In the genomic region with DNA sequence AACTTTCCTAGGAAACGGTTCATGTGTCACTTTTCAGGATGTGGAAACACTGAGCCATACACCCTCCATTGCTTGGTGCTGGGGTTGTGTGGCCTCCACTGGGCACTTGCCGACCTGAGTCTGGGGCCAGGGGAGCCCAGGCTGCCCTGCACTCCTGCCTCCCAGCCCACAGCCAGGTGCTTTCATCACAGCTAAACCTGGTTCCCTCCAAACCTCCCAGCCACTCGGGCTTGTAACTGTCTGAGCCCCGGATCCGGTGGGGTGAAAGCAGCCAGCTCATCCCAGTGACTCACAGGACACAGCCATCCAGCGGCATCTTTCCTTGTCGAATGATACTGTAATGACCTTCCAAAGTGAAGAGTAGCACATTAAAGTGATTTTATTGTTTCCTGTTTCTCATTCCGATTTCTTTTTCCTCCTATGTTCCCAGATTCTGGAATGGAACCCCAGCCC, we compare ENCODE assay signal across 11 cellular contexts. TPM values are rescaled to one million over a fixed set of nuclear protein-coding genes. Genes with fewer than 3 reads are reported as not detected.
DNase-seq lines count a peak whose midpoint lies in the region; TF ChIP-seq lines count a peak whose summit lies in the region.
"Had no signal": no experiment of that assay in that cellular context is flagged by ENCODE, and none has a peak within 500 bp of the region (broad histone marks: within the 10 kb centered on the region; RNA-seq: fewer than 3 reads in every experiment).

No MANE protein-coding gene starts in this region.

- no peaks in the 10 kb centered on the region for H3K27me3 ChIP-seq in CD8-positive, alpha-beta memory T cell (ENCODE audit: insufficient read depth, low read length, poor library complexity, severe bottlenecking)
- H3K27me3 ChIP-seq in MM.1S (replicated peaks; ENCODE audit: insufficient read depth, low read length) = no peaks in the 10 kb centered on the region
- H3K27me3 ChIP-seq: transverse colon had no signal

- peaks cover 7 to 16% (median 11%) of the 10 kb centered on the region in 3 donors for H3K4me1 Mint-ChIP-seq in IgD-negative memory B cell
- peaks cover 16 to 27% (median 27%) of the 10 kb centered on the region in 3 donors for H3K4me1 Mint-ChIP-seq in CD8-positive, alpha-beta memory T cell

- no peaks in the 10 kb centered on the region for H3K9me3 Mint-ChIP-seq in IgD-negative memory B cell
- no peaks in the 10 kb centered on the region for H3K9me3 Mint-ChIP-seq in CD8-positive, alpha-beta memory T cell
- H3K9me3 Mint-ChIP-seq: dendritic cell treated with granulocyte-macrophage colony-stimulating factor and Interleukin-4, amounts not matched to agents 40 ng/mL and 50 ng/mL, for 4 days had no signal

- H3K9ac ChIP-seq in MM.1S (ENCODE audit: low read length) = no peak overlapping the region

- CTCF ChIA-PET in CD8-positive, alpha-beta memory T cell (lab: Charles Lee) = no interaction called here

- no peaks in the 10 kb centered on the region for H3K27me3 Mint-ChIP-seq in IgD-negative memory B cell
- peaks cover 0 to 1% of the 10 kb centered on the region in 2 donors for H3K27me3 Mint-ChIP-seq in CD8-positive, alpha-beta memory T cell
- H3K27me3 Mint-ChIP-seq: dendritic cell treated with granulocyte-macrophage colony-stimulating factor and Interleukin-4, amounts not matched to agents 40 ng/mL and 50 ng/mL, for 4 days had no signal

- H3K36me3 Mint-ChIP-seq in IgD-negative memory B cell = peaks cover 3% of the 10 kb centered on the region
- peaks cover 0 to 63% (median 3%) of the 10 kb centered on the region in 3 donors for H3K36me3 Mint-ChIP-seq in CD8-positive, alpha-beta memory T cell

- H4K20me1 ChIP-seq in MM.1S (ENCODE audit: insufficient read depth, low read length) = peaks cover 10% of the 10 kb centered on the region; the same call in 1 of the 2 replicates

- H3K4me3 Mint-ChIP-seq in IgD-negative memory B cell = no peak overlapping the region
- H3K4me3 Mint-ChIP-seq in CD8-positive, alpha-beta memory T cell = no peak overlapping the region
- H3K4me3 Mint-ChIP-seq: dendritic cell treated with granulocyte-macrophage colony-stimulating factor and Interleukin-4, amounts not matched to agents 40 ng/mL and 50 ng/mL, for 4 days had no signal

- POLR2A ChIA-PET in CD8-positive, alpha-beta memory T cell (lab: Charles Lee) = no interaction called here

- no peak overlapping the region for H2AFZ ChIP-seq in MM.1S (ENCODE audit: low read length)

- peak overlapping the region in 2 of 3 donors; percentile 7 to 71 for H3K27ac Mint-ChIP-seq in IgD-negative memory B cell
- peak overlapping the region in 3 of 8 donors; percentile 17 to 85 (median 50) for H3K27ac Mint-ChIP-seq in CD8-positive, alpha-beta memory T cell
- H3K27ac Mint-ChIP-seq: dendritic cell treated with granulocyte-macrophage colony-stimulating factor and Interleukin-4, amounts not matched to agents 40 ng/mL and 50 ng/mL, for 4 days had no signal

- no peak overlapping the region for H3K27ac ChIP-seq in CD8-positive, alpha-beta memory T cell (ENCODE audit: low read depth, low read length)
- no peak overlapping the region for H3K27ac ChIP-seq in MM.1S (ENCODE audit: low read length)
- H3K27ac ChIP-seq: transverse colon had no signal

- H3K79me2 ChIP-seq in MM.1S (ENCODE audit: low read length) = peaks cover 31% of the 10 kb centered on the region

- peak; percentile 84 for DNase-seq in EL
- DNase-seq in dermis blood vessel endothelial cell = peak; percentile 35
- DNase-seq in posterior vena cava (ENCODE audit: low spot score) = peak; percentile 66
- DNase-seq in T-helper 1 cell = no peak
- DNase-seq in CD8-positive, alpha-beta memory T cell = no peak
- no peak for DNase-seq in MM.1S
- DNase-seq: activated CD4-positive, alpha-beta T cell treated with anti-CD3 and anti-CD28 coated beads for 4 hours; KBM-7; transverse colon had no signal

- no peaks in the 10 kb centered on the region for H3K9me2 ChIP-seq in MM.1S (replicated peaks; ENCODE audit: insufficient read depth, low read length)

- H3K4me1 ChIP-seq in CD8-positive, alpha-beta memory T cell (ENCODE audit: insufficient read depth, low read length) = no peaks in the 10 kb centered on the region
- H3K4me1 ChIP-seq in MM.1S (ENCODE audit: low read length) = no peaks in the 10 kb centered on the region

- no peaks in the 10 kb centered on the region for H3K36me3 ChIP-seq in CD8-positive, alpha-beta memory T cell (ENCODE audit: insufficient read depth, low read length)
- no peaks in the 10 kb centered on the region; the same call in none of the 2 replicates for H3K36me3 ChIP-seq in MM.1S (replicated peaks; ENCODE audit: insufficient read depth, low read length)

- no peaks in the 10 kb centered on the region for H3K9me3 ChIP-seq in CD8-positive, alpha-beta memory T cell (ENCODE audit: low read length)
- no peaks in the 10 kb centered on the region for H3K9me3 ChIP-seq in MM.1S (replicated peaks; ENCODE audit: insufficient read depth, low read length)
- H3K9me3 ChIP-seq: transverse colon had no signal

- intact Hi-C loops in posterior vena cava (cut with DNase I) = no loop called here

- TF ChIP-seq CTCF in MM.1S (IDR thresholded peaks at IDR 0.05; ENCODE audit: low read length) = no peak

- no peak overlapping the region for H3K4me3 ChIP-seq in CD8-positive, alpha-beta memory T cell (ENCODE audit: low read length)
- no peak overlapping the region for H3K4me3 ChIP-seq in MM.1S (ENCODE audit: low read length)
- H3K4me3 ChIP-seq: transverse colon had no signal

- 0 out of 2 replicates have a peak, but pooled peaks cover 3% of the 10 kb centered on the region for H3F3A ChIP-seq in MM.1S (ENCODE audit: insufficient read depth, low read length)

- H3K4me2 ChIP-seq in MM.1S (ENCODE audit: low read depth, low read length) = no peak overlapping the region

RNA-seq across cellular contexts. Expression of a gene that starts 19.8 kb away (rescaled TPM):
- 36.4 TPM for polyA plus RNA-seq in IgD-negative memory B cell
- 157 and 172 TPM in 2 replicates for total RNA-seq in dermis blood vessel endothelial cell
- total RNA-seq in posterior vena cava = 10 to 100 TPM; 39.8 to 44.0 TPM
- 10 to 100 TPM; 52.6 to 57.8 TPM for total RNA-seq in CD8-positive, alpha-beta memory T cell
- 58.5 TPM for polyA plus RNA-seq in CD8-positive, alpha-beta memory T cell

RNA-seq across cellular contexts. Expression of a gene that starts 33.2 kb away (rescaled TPM):
- not detected for polyA plus RNA-seq in IgD-negative memory B cell
- total RNA-seq in dermis blood vessel endothelial cell (not detected in 2 replicates), posterior vena cava (not detected)
- not detected for total RNA-seq in CD8-positive, alpha-beta memory T cell
- not detected for polyA plus RNA-seq in CD8-positive, alpha-beta memory T cell
- total RNA-seq: transverse colon had no signal

RNA-seq across cellular contexts. Expression of a gene that starts 51.3 kb away (rescaled TPM):
- polyA plus RNA-seq in IgD-negative memory B cell = 32.3 TPM
- total RNA-seq in dermis blood vessel endothelial cell = 26.2 and 34.6 TPM in 2 replicates
- 10 to 100 TPM; 26.1 to 30.6 TPM for total RNA-seq in posterior vena cava
- total RNA-seq in CD8-positive, alpha-beta memory T cell = 10 to 100 TPM; 58.9 to 63.3 TPM
- polyA plus RNA-seq in CD8-positive, alpha-beta memory T cell = 31.2 TPM

RNA-seq across cellular contexts. Expression of a gene that starts 51.5 kb away (rescaled TPM):
- 11.3 TPM for polyA plus RNA-seq in IgD-negative memory B cell
- total RNA-seq in dermis blood vessel endothelial cell (6.1 and 9.0 TPM in 2 replicates), posterior vena cava (1 to 10 TPM; 5.4 to 6.4 TPM)
- total RNA-seq in CD8-positive, alpha-beta memory T cell = 10 to 100 TPM; 15.6 to 16.4 TPM
- 11.8 TPM for polyA plus RNA-seq in CD8-positive, alpha-beta memory T cell

Comparison
In these comparisons a context has a peak if more than half of its experiments do, and no peak if none do; other contexts are left out.
1. DNase-seq: peak in EL (single experiment), dermis blood vessel endothelial cell (single experiment) and posterior vena cava (single experiment); none in T-helper 1 cell (0 of 5), CD8-positive, alpha-beta memory T cell (0 of 5) and MM.1S (single experiment).